In genomic region chr14:96138241-96138640, GRCh38 we compare ENCODE assay signal across 18 cellular contexts.
"Had no signal": no experiment of that assay in that cellular context is flagged by ENCODE, and none has a peak within 500 bp of the region (broad histone marks: within the 10 kb centered on the region; RNA-seq: fewer than 3 reads in every experiment).

No MANE protein-coding gene starts in this region.

- H3K9me3 ChIP-seq: neutrophil, ovary, testis, upper lobe of right lung, vagina had no signal

- H3K4me1 Mint-ChIP-seq: stimulated activated memory B cell treated with anti-CD40 and anti-IgM and Interleukin-4, amounts not matched to agents 10 μg/mL and 1 μg/mL and 100 μg/mL, for 72 hours had no signal

- DNase-seq: effector memory CD8-positive, alpha-beta T cell; heart right ventricle; hypothalamus; kidney glomerular epithelial cell; naive thymus-derived CD4-positive, alpha-beta T cell; ovary; right cardiac atrium; stimulated activated CD4-positive, alpha-beta T cell treated with anti-CD3 and anti-CD28 coated beads, Interleukin-4, amount 100 ng/mL, for 24 hours; testis; upper lobe of right lung had no signal

- H3K4me3 Mint-ChIP-seq: effector memory CD8-positive, alpha-beta T cell; stimulated activated memory B cell treated with anti-CD40 and anti-IgM and Interleukin-4, amounts not matched to agents 10 μg/mL and 1 μg/mL and 100 μg/mL, for 72 hours; stimulated activated naive CD8-positive, alpha-beta T cell treated with anti-CD3 and anti-CD28 coated beads, Interleukin-15, Interleukin-2, amounts not matched to agents 100 ng/mL and 50 ng/mL, for 24 hours had no signal

- H3K27ac ChIP-seq: epithelial cell of prostate, esophagus muscularis mucosa, heart right ventricle, neutrophil, ovary, testis, tibial nerve, upper lobe of right lung, vagina had no signal

- ATAC-seq: effector memory CD8-positive, alpha-beta T cell; heart right ventricle; naive thymus-derived CD4-positive, alpha-beta T cell; right cardiac atrium; stimulated activated memory B cell treated with anti-CD40 and anti-IgM and Interleukin-4, amounts not matched to agents 10 μg/mL and 1 μg/mL and 100 μg/mL, for 72 hours; upper lobe of right lung had no signal

- H3K27ac Mint-ChIP-seq: effector memory CD8-positive, alpha-beta T cell; naive thymus-derived CD4-positive, alpha-beta T cell; stimulated activated memory B cell treated with anti-CD40 and anti-IgM and Interleukin-4, amounts not matched to agents 10 μg/mL and 1 μg/mL and 100 μg/mL, for 72 hours; stimulated activated naive CD8-positive, alpha-beta T cell treated with anti-CD3 and anti-CD28 coated beads, Interleukin-15, Interleukin-2, amounts not matched to agents 100 ng/mL and 50 ng/mL, for 24 hours had no signal

- H3K27me3 ChIP-seq: esophagus muscularis mucosa, ovary, testis, tibial nerve, upper lobe of right lung, vagina had no signal

- H3K27me3 Mint-ChIP-seq: progenitor cell of endocrine pancreas had no signal

- H3K4me3 ChIP-seq: esophagus muscularis mucosa, heart right ventricle, ovary, testis, tibial nerve, upper lobe of right lung, vagina had no signal

- H3K36me3 Mint-ChIP-seq: stimulated activated memory B cell treated with anti-CD40 and anti-IgM and Interleukin-4, amounts not matched to agents 10 μg/mL and 1 μg/mL and 100 μg/mL, for 72 hours had no signal

- H3K4me1 ChIP-seq: testis, tibial nerve, upper lobe of right lung, vagina had no signal

- H3K36me3 ChIP-seq: esophagus muscularis mucosa, heart right ventricle, neutrophil, ovary, tibial nerve, upper lobe of right lung, vagina had no signal
